1 cellular context compared by ENCODE assay signal in the genomic region with DNA sequence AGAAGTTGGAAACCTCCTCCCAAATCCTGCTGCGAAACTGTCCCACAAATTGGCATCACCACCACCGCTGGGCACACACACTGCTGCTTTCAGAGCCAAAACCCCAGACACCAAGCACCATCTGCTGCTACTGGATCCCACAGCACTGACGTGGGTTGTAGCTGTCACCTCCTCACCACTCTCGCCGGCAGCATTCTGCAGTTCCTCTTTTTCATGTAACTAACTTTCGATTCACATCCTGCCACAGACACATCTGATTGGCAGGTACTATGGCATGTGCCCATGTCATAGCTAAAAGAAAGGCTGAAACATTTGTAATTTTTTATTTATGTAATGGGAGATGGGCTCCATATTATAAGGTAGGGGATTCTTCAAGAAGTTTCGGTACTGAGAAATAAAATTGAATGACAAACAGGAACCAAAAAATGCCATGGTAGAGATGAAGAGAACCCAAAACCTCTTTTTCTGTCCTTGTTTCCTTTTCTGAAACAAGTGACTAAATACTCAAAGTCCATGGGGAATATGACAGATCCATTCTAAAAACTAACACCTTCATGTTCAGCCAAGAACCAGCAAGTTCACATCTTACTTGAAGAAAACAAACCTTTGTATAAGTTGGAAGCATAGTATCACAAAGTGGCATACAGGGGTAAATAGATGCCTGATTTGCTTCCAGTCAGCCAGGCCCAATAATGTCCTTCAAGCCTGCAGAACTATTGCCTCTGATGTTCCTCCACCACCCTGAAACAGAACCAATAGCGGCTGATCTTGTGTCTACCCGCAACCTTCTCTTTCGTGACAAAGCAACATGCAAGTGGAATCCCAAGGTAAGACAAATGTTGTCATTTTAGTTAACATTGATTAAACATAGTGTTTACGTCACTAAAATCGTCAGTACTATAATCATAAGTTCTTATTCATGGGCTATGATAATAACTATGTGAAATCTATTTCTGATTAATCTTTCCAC.
TF ChIP-seq lines count a peak whose summit lies in the region.

No MANE protein-coding gene starts in this region.

TF ChIP-seq in K562, 482 proteins besides CTCF, POLR2A, EP300 and RAD21:
- TF ChIP-seq ZBTB12 (CRISPR knock-in tag; IDR thresholded peaks at IDR 0.05) (no peak), SPI1 (IDR thresholded peaks at IDR 0.05; ENCODE audit: borderline replicate concordance, low read depth, low read length) (peak; percentile 95)
